In the genomic region with DNA sequence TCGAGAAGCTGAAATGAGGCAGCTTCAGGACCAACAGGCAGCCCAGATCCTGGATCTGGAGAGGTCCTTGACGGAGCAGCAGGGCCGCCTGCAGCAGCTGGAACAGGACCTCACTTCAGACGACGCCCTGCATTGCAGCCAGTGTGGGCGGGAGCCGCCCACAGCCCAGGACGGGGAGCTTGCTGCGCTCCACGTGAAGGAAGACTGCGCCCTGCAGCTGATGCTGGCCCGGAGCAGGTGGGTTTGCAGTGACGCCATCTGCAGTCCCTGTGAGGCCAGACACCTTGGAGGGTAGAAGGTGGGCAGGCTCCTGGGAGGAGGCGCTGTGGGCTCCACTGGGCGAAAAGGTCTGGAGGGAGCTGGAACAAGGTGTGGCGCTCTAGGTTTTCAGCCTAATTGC, we compare ENCODE assay signal across 18 cellular contexts. TPM values are rescaled to one million over a fixed set of nuclear protein-coding genes. Genes with fewer than 3 reads are reported as not detected.
DNase-seq lines count a peak whose midpoint lies in the region; ATAC-seq and TF ChIP-seq lines count a peak whose summit lies in the region.
"Had no signal": no experiment of that assay in that cellular context is flagged by ENCODE, and none has a peak within 500 bp of the region (broad histone marks: within the 10 kb centered on the region; RNA-seq: fewer than 3 reads in every experiment).

No MANE protein-coding gene starts in this region.

- no peak overlapping the region for H3K4ac ChIP-seq in mesenchymal stem cell (ENCODE audit: low read depth in 1 of 2, low read length in 2 of 2)

- no peak overlapping the region for H3K23ac ChIP-seq in mesenchymal stem cell (ENCODE audit: low read length in 2 of 2)

- H3K4me3 ChIP-seq in H7 (ENCODE audit: insufficient read depth, low read depth, low read length) (no peak overlapping the region), MM.1S (ENCODE audit: low read length) (no peak overlapping the region), mesenchymal stem cell (ENCODE audit: insufficient read depth in 1 of 2, low read depth in 1 of 2, low read length in 2 of 2) (no peak overlapping the region), upper lobe of right lung (no peak overlapping the region), upper lobe of left lung (no peak overlapping the region)
- H3K4me3 ChIP-seq: A549, GM23248, HAP-1 had no signal

- H2AFZ ChIP-seq in MM.1S (ENCODE audit: low read length) (no peak overlapping the region), mesenchymal stem cell (ENCODE audit: low read depth, low read length) (peak overlapping the region; percentile 11)
- H2AFZ ChIP-seq: GM23248 had no signal

- H4K20me1 ChIP-seq in MM.1S (ENCODE audit: insufficient read depth, low read length), result no peaks in the 10 kb centered on the region

- no peak overlapping the region for H4K8ac ChIP-seq in mesenchymal stem cell (ENCODE audit: low read length)

- H3K79me1 ChIP-seq in mesenchymal stem cell (replicated peaks; ENCODE audit: low read length, poor library complexity, severe bottlenecking), result peaks cover 39% of the 10 kb centered on the region

- no peak overlapping the region for H3K4me2 ChIP-seq in MM.1S (ENCODE audit: low read depth, low read length)
- H3K4me2 ChIP-seq in mesenchymal stem cell (ENCODE audit: low read length, poor library complexity, severe bottlenecking), result no peak overlapping the region
- H3K4me2 ChIP-seq: A549 had no signal

- no peak overlapping the region for H3K18ac ChIP-seq in mesenchymal stem cell (ENCODE audit: low read depth in 1 of 2, low read length in 2 of 2)

- H3K27me3 ChIP-seq in H7 (ENCODE audit: control insufficient read depth, insufficient read depth, low read length) (no peaks in the 10 kb centered on the region), MM.1S (replicated peaks; ENCODE audit: insufficient read depth, low read length) (no peaks in the 10 kb centered on the region), mesenchymal stem cell (ENCODE audit: control insufficient read depth in 1 of 2, insufficient read depth in 1 of 2, low read length in 2 of 2) (no peaks in the 10 kb centered on the region), upper lobe of right lung (no peaks in the 10 kb centered on the region), upper lobe of left lung (no peaks in the 10 kb centered on the region)

- WGBS in mesenchymal stem cell, result 98% methylated on average over 16 of the region's 16 CpGs
- WGBS in upper lobe of left lung, 2 donors, result 91 to 92% methylated on average over 5 to 16 of the region's 16 CpGs

- no peak overlapping the region for H2BK12ac ChIP-seq in mesenchymal stem cell (ENCODE audit: low read length in 2 of 2)

- H2BK15ac ChIP-seq in mesenchymal stem cell (ENCODE audit: low read depth, poor library complexity, severe bottlenecking), result no peak overlapping the region

- no peak overlapping the region for H3K14ac ChIP-seq in mesenchymal stem cell (ENCODE audit: low read length in 2 of 2)

- TF ChIP-seq EP300 in upper lobe of left lung (IDR thresholded peaks at IDR 0.05), result no peak

- H3K36me3 ChIP-seq in H7 (replicated peaks; ENCODE audit: control insufficient read depth, insufficient read depth, low read length), result peaks cover 14% of the 10 kb centered on the region
- peaks cover 33% of the 10 kb centered on the region for H3K36me3 ChIP-seq in MM.1S (replicated peaks; ENCODE audit: insufficient read depth, low read length)
- peaks cover 56 to 74% of the 10 kb centered on the region in 2 experiments for H3K36me3 ChIP-seq in mesenchymal stem cell (ENCODE audit: control insufficient read depth in 1 of 2, insufficient read depth in 2 of 2, low read depth in 1 of 2, low read length in 2 of 2)
- peaks cover 60% of the 10 kb centered on the region for H3K36me3 ChIP-seq in upper lobe of right lung
- peaks cover 7 to 81% (median 56%) of the 10 kb centered on the region in 4 donors for H3K36me3 ChIP-seq in upper lobe of left lung

- H3K79me2 ChIP-seq in MM.1S (ENCODE audit: low read length), result peaks cover 59% of the 10 kb centered on the region

- no peaks in the 10 kb centered on the region for H3K9me2 ChIP-seq in MM.1S (replicated peaks; ENCODE audit: insufficient read depth, low read length)

- H2AK5ac ChIP-seq in mesenchymal stem cell (ENCODE audit: low read length, severe bottlenecking), result no peak overlapping the region

- no peak overlapping the region for H2BK5ac ChIP-seq in mesenchymal stem cell (ENCODE audit: low read depth, low read length, poor library complexity, severe bottlenecking)

- no peak overlapping the region for H3K9ac ChIP-seq in MM.1S (ENCODE audit: low read length)
- no peak overlapping the region for H3K9ac ChIP-seq in mesenchymal stem cell (ENCODE audit: low read length)
- H3K9ac ChIP-seq: GM23248 had no signal

- H3K4me1 ChIP-seq in MM.1S (ENCODE audit: low read length), result peaks cover 12% of the 10 kb centered on the region
- H3K4me1 ChIP-seq in mesenchymal stem cell (ENCODE audit: control insufficient read depth, insufficient read depth, low read depth, low read length), result peaks cover 2% of the 10 kb centered on the region
- peaks cover 2% of the 10 kb centered on the region for H3K4me1 ChIP-seq in upper lobe of right lung
- peaks cover 0 to 8% (median 0%) of the 10 kb centered on the region in 4 donors for H3K4me1 ChIP-seq in upper lobe of left lung
- H3K4me1 ChIP-seq: A549, HAP-1 had no signal

- ATAC-seq in upper lobe of right lung (peak; percentile 28), GM21825 (IDR thresholded peaks at IDR 0.05; ENCODE audit: unreplicated experiment) (no peak), upper lobe of left lung (ENCODE audit: low FRiP score in 2 of 2) (no peak)
- ATAC-seq: A549; CD8-positive, alpha-beta T cell; HepG2 had no signal

- H3K27ac ChIP-seq in MM.1S (ENCODE audit: low read length) (no peak overlapping the region), mesenchymal stem cell (ENCODE audit: low read length, poor library complexity, severe bottlenecking) (no peak overlapping the region), upper lobe of right lung (no peak overlapping the region), upper lobe of left lung (no peak overlapping the region)
- H3K27ac ChIP-seq: A549, GM23248 had no signal

- no peak overlapping the region for H2BK120ac ChIP-seq in mesenchymal stem cell (ENCODE audit: low read depth, low read length)

- peaks cover 13% of the 10 kb centered on the region for H3F3A ChIP-seq in MM.1S (ENCODE audit: insufficient read depth, low read length)

- intact Hi-C loops in upper lobe of right lung (cut with DNase I), result no loop called here

- no peak for TF ChIP-seq CTCF in MM.1S (IDR thresholded peaks at IDR 0.05; ENCODE audit: low read length)
- no peak for TF ChIP-seq CTCF in upper lobe of right lung (IDR thresholded peaks at IDR 0.05)
- no peak for TF ChIP-seq CTCF in upper lobe of left lung (IDR thresholded peaks at IDR 0.05)

- no peak for TF ChIP-seq POLR2A in upper lobe of left lung (IDR thresholded peaks at IDR 0.05)

- DNase-seq in H7 (peak; percentile 63), MM.1S (peak; percentile 5), mesenchymal stem cell (no peak), upper lobe of right lung (no peak), AG08395 (ENCODE audit: low spot score) (no peak), upper lobe of left lung (no peak)
- DNase-seq: CD8-positive, alpha-beta T cell; COR-L47; DMS153; DMS79 treated with DMSO at 0.1 percent for 48 hours; EL; GDM1; GM23248; HFFc6 had no signal

- H4K91ac ChIP-seq in mesenchymal stem cell (ENCODE audit: low read length), result no peak overlapping the region

- H3K9me3 ChIP-seq in MM.1S (replicated peaks; ENCODE audit: insufficient read depth, low read length) (no peaks in the 10 kb centered on the region), mesenchymal stem cell (ENCODE audit: control insufficient read depth, low read length) (no peaks in the 10 kb centered on the region), upper lobe of right lung (no peaks in the 10 kb centered on the region), upper lobe of left lung (no peaks in the 10 kb centered on the region)
- H3K9me3 ChIP-seq: A549, HAP-1 had no signal

RNA-seq across cellular contexts. Expression of a gene that starts 39.7 kb away (rescaled TPM):
- 20.7 and 37.7 TPM in 2 replicates for total RNA-seq in H7 (2014; rRNA removed; shearing (Covaris generic))
- 6.7 TPM for polyA plus RNA-seq in mesenchymal stem cell (2013, experiment 1 of 2)
- 5.3 TPM for polyA plus RNA-seq in mesenchymal stem cell (2013, experiment 2 of 2)
- total RNA-seq in upper lobe of right lung (29.3 TPM), upper lobe of left lung (100 to 1,000 TPM in 1 of 6 donors, 10 to 100 TPM in 5; 24.9 to 130 (median 44.4) TPM)

RNA-seq across cellular contexts. Expression of a gene that starts 40.0 kb away (rescaled TPM):
- 16.8 and 26.4 TPM in 2 replicates for total RNA-seq in H7 (2014; rRNA removed; shearing (Covaris generic))
- polyA plus RNA-seq in mesenchymal stem cell (2013, experiment 1 of 2), result 2.0 TPM
- polyA plus RNA-seq in mesenchymal stem cell (2013, experiment 2 of 2), result 1.7 TPM
- total RNA-seq in upper lobe of right lung (2.3 TPM), upper lobe of left lung (10 to 100 TPM in 2 of 6 donors, 1 to 10 TPM in 4; 3.2 to 35.6 (median 6.7) TPM)

Comparison
In these comparisons a context has a peak if more than half of its experiments do, and no peak if none do; other contexts are left out.
1. DNase-seq: peak in H7 (single experiment) and MM.1S (single experiment); none in mesenchymal stem cell (single experiment), upper lobe of right lung (single experiment), AG08395 (single experiment) and upper lobe of left lung (0 of 2).